8 cellular contexts compared by ENCODE assay signal in the genomic region with DNA sequence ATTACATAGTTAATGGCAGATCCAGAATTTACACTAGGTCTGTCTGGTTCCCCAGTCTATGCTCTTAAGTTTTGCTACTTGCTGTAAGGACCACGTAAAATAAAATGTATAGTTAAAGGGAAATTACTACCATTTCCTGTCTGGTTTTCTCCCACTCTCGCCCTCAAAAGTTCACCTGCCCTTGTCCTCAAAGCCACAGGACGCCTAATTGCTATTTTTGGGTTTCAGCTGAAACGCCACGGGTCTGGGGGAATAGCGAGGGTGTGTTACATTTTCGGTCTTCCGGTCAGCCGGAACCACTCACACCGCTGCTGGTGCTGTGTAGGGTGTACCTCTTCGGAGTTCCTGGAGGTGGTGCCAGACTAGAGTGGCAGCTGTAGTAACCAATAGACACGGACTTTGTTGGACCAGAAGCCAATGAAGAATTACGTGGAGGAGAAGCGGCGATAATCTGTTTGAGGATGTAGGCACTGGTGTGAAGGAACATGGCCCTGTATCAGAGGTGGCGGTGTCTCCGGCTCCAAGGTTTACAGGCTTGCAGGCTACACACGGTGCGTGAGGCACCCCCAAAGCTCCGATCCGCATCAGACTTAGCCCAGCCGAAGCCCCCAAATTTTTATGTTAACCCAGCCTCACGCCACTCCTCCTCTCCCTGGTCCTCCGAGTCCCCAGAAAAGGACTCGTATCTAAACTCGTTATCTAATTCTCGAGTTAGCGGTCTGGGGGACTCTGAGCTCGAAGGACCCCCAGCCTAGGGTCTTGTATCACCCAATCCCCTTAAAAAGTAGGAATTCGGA. TPM values are rescaled to one million over a fixed set of nuclear protein-coding genes. Genes with fewer than 3 reads are reported as not detected.
DNase-seq lines count a peak whose midpoint lies in the region; ATAC-seq and TF ChIP-seq lines count a peak whose summit lies in the region.

A gene with protein sequence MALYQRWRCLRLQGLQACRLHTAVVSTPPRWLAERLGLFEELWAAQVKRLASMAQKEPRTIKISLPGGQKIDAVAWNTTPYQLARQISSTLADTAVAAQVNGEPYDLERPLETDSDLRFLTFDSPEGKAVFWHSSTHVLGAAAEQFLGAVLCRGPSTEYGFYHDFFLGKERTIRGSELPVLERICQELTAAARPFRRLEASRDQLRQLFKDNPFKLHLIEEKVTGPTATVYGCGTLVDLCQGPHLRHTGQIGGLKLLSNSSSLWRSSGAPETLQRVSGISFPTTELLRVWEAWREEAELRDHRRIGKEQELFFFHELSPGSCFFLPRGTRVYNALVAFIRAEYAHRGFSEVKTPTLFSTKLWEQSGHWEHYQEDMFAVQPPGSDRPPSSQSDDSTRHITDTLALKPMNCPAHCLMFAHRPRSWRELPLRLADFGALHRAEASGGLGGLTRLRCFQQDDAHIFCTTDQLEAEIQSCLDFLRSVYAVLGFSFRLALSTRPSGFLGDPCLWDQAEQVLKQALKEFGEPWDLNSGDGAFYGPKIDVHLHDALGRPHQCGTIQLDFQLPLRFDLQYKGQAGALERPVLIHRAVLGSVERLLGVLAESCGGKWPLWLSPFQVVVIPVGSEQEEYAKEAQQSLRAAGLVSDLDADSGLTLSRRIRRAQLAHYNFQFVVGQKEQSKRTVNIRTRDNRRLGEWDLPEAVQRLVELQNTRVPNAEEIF (plus strand): TSS at position 454 of the 797 bp plus-strand sequence. CDS start 32 bp downstream, at position 486.

- H3K27me3 ChIP-seq in SU-DHL-6 (ENCODE audit: low read length) (no peaks in the 10 kb centered on the region), cardiac muscle cell (no peaks in the 10 kb centered on the region), parathyroid adenoma (ENCODE audit: control insufficient read depth, insufficient read depth, low read length) (no peaks in the 10 kb centered on the region), tibial nerve (no peaks in the 10 kb centered on the region)

- 1% methylated on average over 30 of the region's 30 CpGs for WGBS in tibial nerve, 2 donors

- no peaks in the 10 kb centered on the region; the same call in 1 of the 2 replicates for H3F3A ChIP-seq in SU-DHL-6 (ENCODE audit: insufficient read depth)

- peak within 1 kb of the TSS; percentile 91 for H3K4me2 ChIP-seq in SU-DHL-6 (ENCODE audit: low read depth, low read length, poor library complexity, severe bottlenecking)
- peak within 1 kb of the TSS; percentile 82 for H3K4me2 ChIP-seq in parathyroid adenoma (ENCODE audit: low read length)

- no peaks in the 10 kb centered on the region for H3K9me3 ChIP-seq in SU-DHL-6 (ENCODE audit: insufficient read depth, low read length)
- no peaks in the 10 kb centered on the region for H3K9me3 ChIP-seq in cardiac muscle cell (ENCODE audit: low read depth)
- H3K9me3 ChIP-seq in parathyroid adenoma (ENCODE audit: control insufficient read depth, low read length) = no peaks in the 10 kb centered on the region
- no peaks in the 10 kb centered on the region for H3K9me3 ChIP-seq in tibial nerve

- no peaks in the 10 kb centered on the region for H3K9me2 ChIP-seq in SU-DHL-6 (replicated peaks; ENCODE audit: insufficient read depth, low read length)

- TF ChIP-seq EP300 in tibial nerve (IDR thresholded peaks at IDR 0.05) = peak in 1 of 2 donors; percentile 82

- peaks cover 19% of the 10 kb centered on the region for H3K36me3 Mint-ChIP-seq in activated naive CD8-positive, alpha-beta T cell treated with anti-CD3 and anti-CD28 coated beads, Interleukin-2, amount 50 U/mL, for 24 hours (ENCODE audit: low read depth)

- peak within 1 kb of the TSS; percentile 92 for H3K27ac Mint-ChIP-seq in activated naive CD8-positive, alpha-beta T cell treated with anti-CD3 and anti-CD28 coated beads, Interleukin-2, amount 50 U/mL, for 24 hours

- peak; percentile 100 for ATAC-seq in HG02678 (IDR thresholded peaks at IDR 0.05; ENCODE audit: unreplicated experiment)
- peak; percentile 100 for ATAC-seq in activated naive CD8-positive, alpha-beta T cell treated with anti-CD3 and anti-CD28 coated beads, Interleukin-2, amount 50 U/mL, for 24 hours

- no peaks in the 10 kb centered on the region for H3K27me3 Mint-ChIP-seq in activated naive CD8-positive, alpha-beta T cell treated with anti-CD3 and anti-CD28 coated beads, Interleukin-2, amount 50 U/mL, for 24 hours

- peak; percentile 20 to 64 for TF ChIP-seq POLR2A in tibial nerve (IDR thresholded peaks at IDR 0.05)

- H3K79me2 ChIP-seq in SU-DHL-6 (ENCODE audit: insufficient read depth, low read length) (peaks cover 17% of the 10 kb centered on the region), parathyroid adenoma (no peaks in the 10 kb centered on the region)

- H3K9me3 Mint-ChIP-seq in activated naive CD8-positive, alpha-beta T cell treated with anti-CD3 and anti-CD28 coated beads, Interleukin-2, amount 50 U/mL, for 24 hours = no peaks in the 10 kb centered on the region

- peaks cover 8% of the 10 kb centered on the region for H3K4me1 ChIP-seq in cardiac muscle cell (ENCODE audit: low read depth)
- H3K4me1 ChIP-seq in parathyroid adenoma = no peaks in the 10 kb centered on the region
- H3K4me1 ChIP-seq in tibial nerve = peaks cover 0 to 18% (median 3%) of the 10 kb centered on the region in 4 donors

- peak within 1 kb of the TSS; percentile 50 for H3K27ac ChIP-seq in SU-DHL-6 (ENCODE audit: low read depth, low read length)
- H3K27ac ChIP-seq in cardiac muscle cell = peak within 1 kb of the TSS; percentile 84
- no peak within 1 kb of the TSS for H3K27ac ChIP-seq in parathyroid adenoma
- H3K27ac ChIP-seq in tibial nerve = peak within 1 kb of the TSS in 3 of 4 donors; percentile 76 to 84 (median 78)

- peak within 1 kb of the TSS; percentile 91 for H3K4me3 ChIP-seq in GM12864 (ENCODE audit: low read depth, low read length)
- peak within 1 kb of the TSS; percentile 96 for H3K4me3 ChIP-seq in SU-DHL-6 (ENCODE audit: insufficient read depth, low read length, poor library complexity, severe bottlenecking)
- H3K4me3 ChIP-seq in cardiac muscle cell = peak within 1 kb of the TSS; percentile 92
- peak within 1 kb of the TSS; percentile 95 for H3K4me3 ChIP-seq in parathyroid adenoma (ENCODE audit: low read depth, low read length)
- peak within 1 kb of the TSS; percentile 56 to 75 (median 63) for H3K4me3 ChIP-seq in tibial nerve

- DNase-seq in GM12864 (ENCODE audit: low read depth) (peak; percentile 99), NCI-H128 (lab: John Stamatoyannopoulos, UW; ENCODE audit: unreplicated experiment) (peak; percentile 98), cardiac muscle cell (ENCODE audit: low read depth in 1 of 2, low spot score in 1 of 2) (peak; percentile 95 to 99), tibial nerve (ENCODE audit: low spot score in 2 of 2) (peak; percentile 93 to 99)
- peak; percentile 93 for DNase-seq in activated naive CD8-positive, alpha-beta T cell treated with anti-CD3 and anti-CD28 coated beads, Interleukin-2, amount 50 U/mL, for 24 hours

- H3K9ac ChIP-seq in SU-DHL-6 (ENCODE audit: low read length) (peak within 1 kb of the TSS; percentile 89), parathyroid adenoma (no peak within 1 kb of the TSS)

- peak within 1 kb of the TSS; percentile 92 for H2AFZ ChIP-seq in SU-DHL-6 (ENCODE audit: low read depth, low read length, severe bottlenecking)
- H2AFZ ChIP-seq in parathyroid adenoma = peak within 1 kb of the TSS; percentile 86

- TF ChIP-seq CTCF in GM12864 (IDR thresholded peaks at IDR 0.05; ENCODE audit: low read depth, low read length, missing control alignments) (no peak), SU-DHL-6 (IDR thresholded peaks at IDR 0.05; ENCODE audit: insufficient read depth, low read length, poor library complexity, severe bottlenecking) (no peak), cardiac muscle cell (IDR thresholded peaks at IDR 0.05; ENCODE audit: low read depth, low read length) (no peak), parathyroid adenoma (IDR thresholded peaks at IDR 0.05) (no peak), tibial nerve (IDR thresholded peaks at IDR 0.05) (peak; percentile 32 to 79 (median 62))

- H3K36me3 ChIP-seq in SU-DHL-6 (ENCODE audit: low read length) (0 out of 2 replicates have a peak, but pooled peaks cover 2% of the 10 kb centered on the region), cardiac muscle cell (peaks cover 20% of the 10 kb centered on the region), parathyroid adenoma (ENCODE audit: control insufficient read depth, insufficient read depth, low read length) (no peaks in the 10 kb centered on the region), tibial nerve (peaks cover 0 to 35% (median 12%) of the 10 kb centered on the region in 3 donors)

- no peaks in the 10 kb centered on the region for H4K20me1 ChIP-seq in SU-DHL-6 (ENCODE audit: low read depth, low read length)

- peak within 1 kb of the TSS; percentile 86 for H3K4me3 Mint-ChIP-seq in activated naive CD8-positive, alpha-beta T cell treated with anti-CD3 and anti-CD28 coated beads, Interleukin-2, amount 50 U/mL, for 24 hours

- peaks cover 13% of the 10 kb centered on the region for H3K4me1 Mint-ChIP-seq in activated naive CD8-positive, alpha-beta T cell treated with anti-CD3 and anti-CD28 coated beads, Interleukin-2, amount 50 U/mL, for 24 hours

RNA-seq across cellular contexts. Expression of the gene that starts here (rescaled TPM):
- total RNA-seq in cardiac muscle cell (34.5 and 35.7 TPM in 2 replicates), tibial nerve (10 to 100 TPM; 12.2 to 25.5 (median 18.6) TPM)
- 46.8 and 62.5 TPM in 2 replicates for polyA plus RNA-seq in cardiac muscle cell

Comparison
In these comparisons a context has a peak if more than half of its experiments do, and no peak if none do; other contexts are left out.
1. CTCF ChIP-seq: peak in tibial nerve (5 of 5); none in GM12864 (single experiment), SU-DHL-6 (single experiment), cardiac muscle cell (single experiment) and parathyroid adenoma (single experiment).
2. Peak in every context shown above with its lines, with median percentiles within 50 percentile points of each other: DNase-seq and H3K4me3 ChIP-seq.